Comparison of ENCODE assay signal across 8 cellular contexts in the genomic region with DNA sequence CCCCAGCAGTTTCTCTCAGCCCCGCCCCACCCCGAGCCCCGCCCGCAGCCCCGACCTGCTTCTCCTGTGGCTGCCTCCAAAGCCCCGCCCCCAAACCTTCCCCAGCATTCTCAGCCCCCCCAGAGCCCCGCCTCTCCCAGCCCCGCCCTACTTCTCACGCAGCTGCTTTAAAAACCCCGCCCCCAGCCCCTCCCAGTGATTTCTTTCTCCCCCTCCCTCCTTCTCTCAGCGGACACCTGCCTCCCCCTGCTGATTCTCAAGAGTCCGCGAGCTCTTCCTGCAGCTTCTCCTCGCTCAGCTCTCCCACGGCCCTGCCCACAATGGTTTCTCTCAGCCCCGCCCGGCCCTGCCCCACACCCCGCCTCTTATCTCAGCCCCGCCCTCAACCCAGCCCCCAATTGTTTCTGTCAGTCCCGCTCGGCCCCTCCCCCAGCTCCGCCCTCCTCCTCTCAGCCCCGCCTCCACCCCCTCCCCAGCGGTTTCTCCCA. TPM values are rescaled to one million over a fixed set of nuclear protein-coding genes. Genes with fewer than 3 reads are reported as not detected.
DNase-seq lines count a peak whose midpoint lies in the region; ATAC-seq, FAIRE-seq and TF ChIP-seq lines count a peak whose summit lies in the region.

No MANE protein-coding gene starts in this region.

- H3K27me3 ChIP-seq in astrocyte (ENCODE audit: insufficient read depth, low read length) (no peaks in the 10 kb centered on the region), hepatocyte (no peaks in the 10 kb centered on the region), aorta (ENCODE audit: control insufficient read depth in 1 of 2, insufficient read depth in 2 of 2, low read length in 1 of 2) (no peaks in the 10 kb centered on the region)

- intact Hi-C loops in aorta (cut with DNase I): loop anchor here in 1 of 2 donors (2.0 kb wide), 1 partner anchor 35 kb away; a partner anchor contains a TSS

- peak; percentile 1 for ATAC-seq in HG02588 (IDR thresholded peaks at IDR 0.05; ENCODE audit: unreplicated experiment)
- ATAC-seq in aorta (ENCODE audit: low FRiP score): peak; percentile 88

- H3K27ac Mint-ChIP-seq in astrocyte (ENCODE audit: unreplicated experiment): peak overlapping the region; percentile 99

- H3K36me3 ChIP-seq in astrocyte (ENCODE audit: insufficient read depth, low read length) (no peaks in the 10 kb centered on the region), hepatocyte (replicated peaks; ENCODE audit: insufficient read depth, low read depth) (no peaks in the 10 kb centered on the region), aorta (ENCODE audit: control insufficient read depth in 1 of 2, insufficient read depth in 2 of 2, low read length in 1 of 2) (peaks cover 0 to under 1% of the 10 kb centered on the region in 2 donors)

- H3K9ac ChIP-seq in astrocyte (ENCODE audit: low read length): peak overlapping the region; percentile 90

- H3K27me3 Mint-ChIP-seq in astrocyte (ENCODE audit: low read depth, unreplicated experiment): no peaks in the 10 kb centered on the region

- H2AFZ ChIP-seq in astrocyte (ENCODE audit: low read depth, low read length) (no peak overlapping the region), hepatocyte (peak overlapping the region; percentile 53)

- H3K9me2 ChIP-seq in hepatocyte (replicated peaks; ENCODE audit: insufficient read depth): no peaks in the 10 kb centered on the region

- no peak for FAIRE-seq in astrocyte (lab: Jason Lieb, UNC)

- DNase-seq in EH (ENCODE audit: low read depth) (peak; percentile 92), NCI-H146 (lab: John Stamatoyannopoulos, UW) (peak; percentile 95), T1000 (lab: John Stamatoyannopoulos, UW) (peak; percentile 60), astrocyte (ENCODE audit: low read depth) (no peak), hepatocyte (ENCODE audit: low spot score) (peak; percentile 96), renal cortical epithelial cell (ENCODE audit: low read depth) (peak; percentile 54), aorta (peak; percentile 95 to 96)

- H3K9me3 ChIP-seq in astrocyte (ENCODE audit: insufficient read depth, low read depth, low read length) (no peaks in the 10 kb centered on the region), hepatocyte (ENCODE audit: low read depth) (no peaks in the 10 kb centered on the region), aorta (ENCODE audit: control insufficient read depth, low read length) (no peaks in the 10 kb centered on the region)

- H3K79me2 ChIP-seq in astrocyte (ENCODE audit: insufficient read depth, low read length): no peaks in the 10 kb centered on the region
- H3K79me2 ChIP-seq in hepatocyte: no peaks in the 10 kb centered on the region

- H3K27ac ChIP-seq in astrocyte (ENCODE audit: low read depth, low read length) (peak overlapping the region; percentile 93), hepatocyte (peak overlapping the region; percentile 93), aorta (ENCODE audit: low read depth in 1 of 2, low read length in 2 of 2) (peak overlapping the region in 1 of 2 donors; percentile 60)

- H3K36me3 Mint-ChIP-seq in astrocyte (ENCODE audit: low read depth, unreplicated experiment): peaks cover 2% of the 10 kb centered on the region

- H3K4me3 Mint-ChIP-seq in astrocyte (ENCODE audit: unreplicated experiment): peak overlapping the region; percentile 88

- no peaks in the 10 kb centered on the region for H3K9me3 Mint-ChIP-seq in astrocyte (ENCODE audit: unreplicated experiment)

- WGBS in hepatocyte (ENCODE audit: low lambda C conversion rate, missing lambda C conversion rate): 65% methylated on average over 5 of the region's 24 CpGs
- 0 to 34% methylated on average over 15 to 21 of the region's 24 CpGs for WGBS in aorta, 2 donors

- H3K4me3 ChIP-seq in astrocyte (ENCODE audit: insufficient read depth, low read depth, low read length) (peak overlapping the region; percentile 75), hepatocyte (no peak overlapping the region), aorta (ENCODE audit: low read length in 2 of 2) (peak overlapping the region in 1 of 2 donors; percentile 43)

- H4K20me1 ChIP-seq in astrocyte (ENCODE audit: insufficient read depth, low read length) (no peaks in the 10 kb centered on the region), hepatocyte (ENCODE audit: insufficient read depth, poor library complexity, severe bottlenecking) (no peaks in the 10 kb centered on the region)

- TF ChIP-seq CTCF in astrocyte (IDR thresholded peaks at IDR 0.05; ENCODE audit: insufficient read depth, low read depth, low read length) (no peak), hepatocyte (IDR thresholded peaks at IDR 0.05; ENCODE audit: poor library complexity) (no peak)

- H3K4me2 ChIP-seq in astrocyte (ENCODE audit: low read length) (peak overlapping the region; percentile 87), hepatocyte (peak overlapping the region; percentile 78)

- H3K4me1 ChIP-seq in astrocyte (ENCODE audit: insufficient read depth, low read length): no peaks in the 10 kb centered on the region
- no peaks in the 10 kb centered on the region for H3K4me1 ChIP-seq in hepatocyte (ENCODE audit: insufficient read depth)
- H3K4me1 ChIP-seq in aorta (ENCODE audit: control insufficient read depth in 1 of 2, insufficient read depth in 2 of 2, low read length in 2 of 2): no peaks in the 10 kb centered on the region

- no peaks in the 10 kb centered on the region for H3K4me1 Mint-ChIP-seq in astrocyte (ENCODE audit: low read depth, unreplicated experiment)

RNA-seq across cellular contexts. Expression of a gene that starts 0.6 kb away (rescaled TPM):
- total RNA-seq in astrocyte (12.4 and 13.6 TPM in 2 replicates), hepatocyte (13.4 and 19.6 TPM in 2 replicates), renal cortical epithelial cell (15.6 and 15.8 TPM in 2 replicates), aorta (10 to 100 TPM; 16.4 to 18.6 TPM)
- polyA plus RNA-seq in hepatocyte (9.1 and 14.6 TPM in 2 replicates), aorta (10 to 100 TPM; 21.0 to 25.1 TPM)

RNA-seq across cellular contexts. Expression of a gene that starts 9.5 kb away (rescaled TPM):
- total RNA-seq in astrocyte (not detected in 2 replicates), hepatocyte (not detected in 2 replicates), renal cortical epithelial cell (not detected in 2 replicates), aorta (not detected)
- polyA plus RNA-seq in hepatocyte (not detected in 2 replicates), aorta (under 1 TPM in 1 of 2 donors, not detected in 1; 0.38 TPM)

RNA-seq across cellular contexts. Expression of a gene that starts 35.1 kb away (rescaled TPM):
- total RNA-seq in astrocyte (127 and 130 TPM in 2 replicates), hepatocyte (25.4 and 30.6 TPM in 2 replicates), renal cortical epithelial cell (25.4 and 56.8 TPM in 2 replicates), aorta (100 to 1,000 TPM; 131 to 134 TPM)
- polyA plus RNA-seq in hepatocyte (33.7 and 42.7 TPM in 2 replicates), aorta (100 to 1,000 TPM; 114 to 115 TPM)

RNA-seq across cellular contexts. Expression of a gene that starts 47.1 kb away (rescaled TPM):
- total RNA-seq in astrocyte (not detected in 2 replicates), hepatocyte (0.33 TPM in 1 of 2 replicates, not detected in the other), renal cortical epithelial cell (not detected in 2 replicates), aorta (not detected)
- polyA plus RNA-seq in hepatocyte (not detected in 2 replicates), aorta (not detected)

RNA-seq across cellular contexts. Expression of a gene that starts 54.9 kb away (rescaled TPM):
- total RNA-seq in astrocyte: 0.24 TPM in 1 of 2 replicates, not detected in the other
- total RNA-seq in hepatocyte: not detected in 2 replicates
- polyA plus RNA-seq in hepatocyte: 0.53 and 1.1 TPM in 2 replicates
- not detected in 2 replicates for total RNA-seq in renal cortical epithelial cell
- total RNA-seq in aorta: not detected
- polyA plus RNA-seq in aorta: 1 to 10 TPM in 1 of 2 donors, under 1 TPM in 1; 0.59 to 1.4 TPM
